12 cellular contexts compared by ENCODE assay signal in genomic region chrX:63918611-63919010, GRCh38.
DNase-seq lines count a peak whose midpoint lies in the region; ATAC-seq and TF ChIP-seq lines count a peak whose summit lies in the region.
"Had no signal": no experiment of that assay in that cellular context is flagged by ENCODE, and none has a peak within 500 bp of the region (broad histone marks: within the 10 kb centered on the region; RNA-seq: fewer than 3 reads in every experiment).

No MANE protein-coding gene starts in this region.

- WGBS in heart right ventricle, 2 donors = 22 to 27% methylated on average over 1 of the region's 1 CpG

- H3K27ac ChIP-seq in heart right ventricle (no peak overlapping the region), upper lobe of right lung (no peak overlapping the region)
- H3K27ac ChIP-seq: parathyroid adenoma had no signal

- DNase-seq in heart right ventricle (peak in 1 of 2 donors; percentile 19), Right ventricle myocardium inferior (ENCODE audit: missing footprints) (no peak), NCI-H524 (lab: John Stamatoyannopoulos, UW) (peak; percentile 82 to 83), cardiac fibroblast (ENCODE audit: low read depth in 2 of 2) (peak in 1 of 2 donors; percentile 82), upper lobe of right lung (no peak), NCI-H2196 (lab: John Stamatoyannopoulos, UW; ENCODE audit: unreplicated experiment) (no peak), NCI-H1436 (lab: John Stamatoyannopoulos, UW) (no peak), GM19240 (ENCODE audit: insufficient read length, low spot score) (no peak)
- DNase-seq: effector memory CD4-positive, alpha-beta T cell; GF-D8; hypothalamus had no signal

- H3K9me3 ChIP-seq in heart right ventricle (peaks cover 0 to 33% (median 0%) of the 10 kb centered on the region in 11 donors), upper lobe of right lung (no peaks in the 10 kb centered on the region)

- H3K4me1 ChIP-seq in heart right ventricle (no peaks in the 10 kb centered on the region), upper lobe of right lung (no peaks in the 10 kb centered on the region)
- H3K4me1 ChIP-seq: parathyroid adenoma had no signal

- intact Hi-C loops in heart right ventricle (cut with DNase I) = no loop called here
- intact Hi-C loops in Right ventricle myocardium inferior (cut with DNase I) = no loop called here
- intact Hi-C loops in upper lobe of right lung (cut with DNase I) = no loop called here

- H3K36me3 ChIP-seq in heart right ventricle (no peaks in the 10 kb centered on the region), upper lobe of right lung (no peaks in the 10 kb centered on the region)

- H3K27me3 ChIP-seq in heart right ventricle = peaks cover 0 to 5% (median 0%) of the 10 kb centered on the region in 7 donors
- no peaks in the 10 kb centered on the region for H3K27me3 ChIP-seq in upper lobe of right lung

- TF ChIP-seq CTCF in heart right ventricle (IDR thresholded peaks at IDR 0.05) (peak in 6 of 9 donors; percentile 10 to 26 (median 20)), cardiac fibroblast (IDR thresholded peaks at IDR 0.05; ENCODE audit: low read depth, low read length) (peak; percentile 43), upper lobe of right lung (IDR thresholded peaks at IDR 0.05) (no peak)

- H3K4me3 ChIP-seq in heart right ventricle (no peak overlapping the region), cardiac fibroblast (replicated peaks in 1 of 2; ENCODE audit: low read depth in 2 of 2, low read length in 2 of 2) (no peak overlapping the region), upper lobe of right lung (no peak overlapping the region)

- ATAC-seq in heart right ventricle (peak in 3 of 8 donors; percentile 42 to 65 (median 62)), Right ventricle myocardium inferior (no peak), upper lobe of right lung (peak; percentile 52)

Comparison
In these comparisons a context has a peak if more than half of its experiments do, and no peak if none do; other contexts are left out.
1. DNase-seq: peak in NCI-H524 (2 of 2); none in Right ventricle myocardium inferior (single experiment), upper lobe of right lung (single experiment), NCI-H2196 (single experiment), NCI-H1436 (single experiment) and GM19240 (single experiment).